In the genomic region with DNA sequence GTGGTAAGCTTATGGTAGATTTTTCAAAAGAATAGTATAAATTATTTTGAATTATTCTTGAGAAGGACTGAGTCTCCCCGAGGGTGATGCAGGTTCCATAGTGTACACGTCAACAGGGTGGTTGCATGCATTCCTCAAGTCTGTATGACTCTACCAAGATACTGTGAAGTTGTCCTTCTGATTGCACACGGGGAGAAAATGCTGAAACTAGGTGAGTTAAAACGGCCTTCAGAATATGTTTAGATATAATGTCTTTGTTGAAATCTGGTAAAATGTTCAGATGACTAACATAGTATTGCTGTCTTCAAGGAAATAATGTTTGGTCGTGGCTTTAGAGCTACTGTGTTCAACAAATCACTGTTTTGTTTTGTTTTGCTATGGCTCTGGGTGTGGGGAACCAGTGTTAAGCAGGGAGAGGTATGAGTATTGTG, we compare ENCODE assay signal across 1 cellular context.
TF ChIP-seq lines count a peak whose summit lies in the region.

No MANE protein-coding gene starts in this region.

TF ChIP-seq in IMR-90, 13 proteins besides CTCF, POLR2A, EP300 and RAD21 (continued from another document):
- no peak for TF ChIP-seq MXI1 (IDR thresholded peaks at IDR 0.05; ENCODE audit: borderline replicate concordance, low read depth, low read length)
- no peak for TF ChIP-seq RFX5 (IDR thresholded peaks at IDR 0.05; ENCODE audit: low read depth, low read length)
- TF ChIP-seq BHLHE40 (IDR thresholded peaks at IDR 0.05; ENCODE audit: low read depth, low read length), result no peak
- TF ChIP-seq CEBPB (IDR thresholded peaks at IDR 0.05; ENCODE audit: low read depth, low read length), result no peak
- no peak for TF ChIP-seq FOS (IDR thresholded peaks at IDR 0.05; ENCODE audit: low read depth, low read length)
- no peak for TF ChIP-seq RCOR1 (IDR thresholded peaks at IDR 0.05; ENCODE audit: insufficient replicate concordance, low read length)
- no peak for TF ChIP-seq NFE2L2 (IDR thresholded peaks at IDR 0.05; ENCODE audit: low read depth, low read length)
- TF ChIP-seq SMC3 (IDR thresholded peaks at IDR 0.05; ENCODE audit: low read depth, low read length), result no peak
- no peak for TF ChIP-seq MAZ (IDR thresholded peaks at IDR 0.05; ENCODE audit: borderline replicate concordance, low read depth, low read length)
- no peak for TF ChIP-seq MAFK (IDR thresholded peaks at IDR 0.05; ENCODE audit: low read depth, low read length)
